34 cellular contexts compared by ENCODE assay signal in the genomic region with DNA sequence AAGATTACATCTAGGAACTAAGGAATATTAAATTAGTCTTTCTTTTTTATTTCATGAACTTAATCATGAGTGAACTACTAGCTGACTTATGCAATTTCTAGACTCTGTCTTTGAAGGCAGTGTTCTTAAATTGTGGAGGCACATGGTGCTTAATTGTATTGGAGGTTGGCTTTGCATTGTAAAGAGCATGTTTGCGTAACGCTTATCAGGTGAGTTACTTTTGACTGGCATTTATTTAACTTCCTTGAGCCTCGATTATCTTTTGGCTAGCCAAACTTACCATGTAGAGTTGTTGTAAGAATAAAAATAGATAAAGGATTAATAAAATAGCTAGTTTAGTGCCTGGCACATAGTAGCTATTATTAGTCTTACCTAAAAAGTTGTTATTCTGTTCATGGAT.
"Had no signal": no experiment of that assay in that cellular context is flagged by ENCODE, and none has a peak within 500 bp of the region (broad histone marks: within the 10 kb centered on the region; RNA-seq: fewer than 3 reads in every experiment).

No MANE protein-coding gene starts in this region.

- H3K27ac ChIP-seq: KMS-11 had no signal

- DNase-seq: Karpas-422, Kasumi-1, KG1, MG63, MM.1S, MV-4-11, NCI-H1048, NCI-H1092, NCI-H1092 treated with DMSO at 0.1 percent for 48 hours, NCI-H1105, NCI-H1105 treated with DMSO at 0.1 percent for 48 hours, NCI-H1417, NCI-H1417 treated with DMSO at 0.1 percent for 48 hours, NCI-H1436, NCI-H1436 treated with DMSO at 0.1 percent for 48 hours, NCI-H146, NCI-H1694, NCI-H1694 treated with DMSO at 0.1 percent for 48 hours, NCI-H187, NCI-H187 treated with DMSO at 0.1 percent for 48 hours, NCI-H1930, NCI-H2029, NCI-H2029 treated with DMSO at 0.1 percent for 48 hours, NCI-H2081, NCI-H2081 treated with DMSO at 0.1 percent for 48 hours, NCI-H2107, NCI-H2171, NCI-H2171 treated with DMSO at 0.1 percent for 48 hours, NCI-H2227 treated with DMSO at 0.1 percent for 48 hours, NCI-H226, NCI-H345, NCI-H446, NCI-H446 treated with DMSO at 0.1 percent for 48 hours had no signal
